Comparison of ENCODE assay signal across 29 cellular contexts in genomic region chr1:226172589-226172988, GRCh38. TPM values are rescaled to one million over a fixed set of nuclear protein-coding genes. Genes with fewer than 3 reads are reported as not detected.
"Had no signal": no experiment of that assay in that cellular context is flagged by ENCODE, and none has a peak within 500 bp of the region (broad histone marks: within the 10 kb centered on the region; RNA-seq: fewer than 3 reads in every experiment).

No MANE protein-coding gene starts in this region.

- H3K4me3 Mint-ChIP-seq: dendritic cell treated with granulocyte-macrophage colony-stimulating factor and Interleukin-4, amounts not matched to agents 40 ng/mL and 50 ng/mL, for 4 days; effector memory CD8-positive, alpha-beta T cell; endodermal cell; memory B cell had no signal

- H3K4me1 Mint-ChIP-seq: endodermal cell had no signal

- H3K36me3 ChIP-seq: colonic mucosa, gastrocnemius medialis had no signal

- DNase-seq: colonic mucosa; cortex of kidney; effector CD8-positive, alpha-beta T cell; effector memory CD8-positive, alpha-beta T cell; endodermal cell; erythroblast; esophagus squamous epithelium; foreskin fibroblast; foreskin melanocyte; gastrocnemius medialis; glutamatergic neuron; head of caudate nucleus; heart right ventricle; hippocampal formation; left cardiac atrium; left lung; left ventricle myocardium superior; mammary epithelial cell; mesendoderm; midbrain had no signal

- H3K27ac ChIP-seq: colonic mucosa, epithelial cell of prostate, esophagus squamous epithelium, gastrocnemius medialis, heart right ventricle, left lung had no signal

- H3K27ac Mint-ChIP-seq: dendritic cell treated with granulocyte-macrophage colony-stimulating factor and Interleukin-4, amounts not matched to agents 40 ng/mL and 50 ng/mL, for 4 days; effector memory CD8-positive, alpha-beta T cell; memory B cell had no signal

- H3K27me3 ChIP-seq: colonic mucosa, esophagus squamous epithelium, gastrocnemius medialis, heart right ventricle, left lung had no signal

- H3K27me3 Mint-ChIP-seq: dendritic cell treated with granulocyte-macrophage colony-stimulating factor and Interleukin-4, amounts not matched to agents 40 ng/mL and 50 ng/mL, for 4 days; effector memory CD8-positive, alpha-beta T cell; memory B cell had no signal

- H3K4me3 ChIP-seq: colonic mucosa, esophagus squamous epithelium, gastrocnemius medialis, heart right ventricle, left lung, lung had no signal

- ATAC-seq: effector memory CD8-positive, alpha-beta T cell; esophagus mucosa; gastrocnemius medialis; heart right ventricle; left cardiac atrium; left lung; left ventricle myocardium superior had no signal

- H3K4me1 ChIP-seq: colonic mucosa had no signal

- H3K9me3 ChIP-seq: colonic mucosa, esophagus squamous epithelium, gastrocnemius medialis, heart right ventricle, left lung had no signal

- H3K9me3 Mint-ChIP-seq: dendritic cell treated with granulocyte-macrophage colony-stimulating factor and Interleukin-4, amounts not matched to agents 40 ng/mL and 50 ng/mL, for 4 days; effector memory CD8-positive, alpha-beta T cell; memory B cell had no signal

RNA-seq across cellular contexts. Expression of gene MIXL1, which starts 50.9 kb away (rescaled TPM):
- total RNA-seq: colonic mucosa, esophagus mucosa, esophagus squamous epithelium, gastrocnemius medialis, left cardiac atrium, left ventricle myocardium superior, lower leg skin, mammary epithelial cell, mononuclear cell, mucosa of gallbladder had no signal
- polyA plus RNA-seq: keratinocyte, mammary epithelial cell had no signal
